Comparison of ENCODE assay signal across 8 cellular contexts in the genomic region with DNA sequence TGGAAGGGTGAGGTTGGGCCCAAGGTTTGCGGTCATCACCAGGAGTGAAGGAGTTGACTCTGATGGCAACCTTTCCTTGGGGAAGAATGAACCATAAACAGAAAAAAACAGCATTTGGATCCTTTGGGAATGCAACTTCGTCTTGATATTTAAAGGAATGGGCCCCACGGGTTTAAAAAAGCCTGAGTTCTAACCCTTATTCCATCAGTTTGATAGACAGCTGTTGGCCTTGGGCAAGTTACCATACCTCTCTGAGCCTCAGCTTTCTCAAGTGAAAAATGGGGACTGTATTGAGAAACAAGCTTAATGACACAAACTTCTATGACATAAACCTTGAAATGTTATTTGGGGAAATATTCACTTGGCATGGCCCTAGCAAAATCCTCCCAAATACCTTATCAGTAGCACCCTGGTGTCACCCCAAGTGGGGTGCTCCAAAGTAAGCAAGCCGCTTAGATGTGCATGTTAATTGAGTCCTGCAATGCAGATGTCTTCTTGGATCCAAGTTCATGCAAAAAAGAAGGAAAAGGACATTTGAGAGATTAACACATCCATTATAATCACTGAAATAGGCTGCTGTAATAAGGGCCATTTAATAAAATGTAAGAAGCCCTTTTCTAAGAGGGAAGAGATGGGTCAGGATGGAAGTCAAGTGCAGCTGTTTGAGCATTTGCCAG. TPM values are rescaled to one million over a fixed set of nuclear protein-coding genes. Genes with fewer than 3 reads are reported as not detected.
DNase-seq lines count a peak whose midpoint lies in the region; ATAC-seq, FAIRE-seq and TF ChIP-seq lines count a peak whose summit lies in the region.

No MANE protein-coding gene starts in this region.

- FAIRE-seq in HTR-8/SVneo (lab: Jason Lieb, UNC): no peak

- H3K4me1 ChIP-seq in CD8-positive, alpha-beta T cell (ENCODE audit: insufficient read depth, low read length): peaks cover 16% of the 10 kb centered on the region
- H3K4me1 ChIP-seq in SJSA1 (replicated peaks) (peaks cover 16% of the 10 kb centered on the region), esophagus squamous epithelium (peaks cover 25 to 81% (median 42%) of the 10 kb centered on the region in 3 donors)

- peaks cover 9% of the 10 kb centered on the region for H3K27me3 Mint-ChIP-seq in CD8-positive, alpha-beta T cell (ENCODE audit: low read depth)
- H3K27me3 Mint-ChIP-seq in progenitor cell of endocrine pancreas: no peaks in the 10 kb centered on the region
- H3K27me3 Mint-ChIP-seq in endothelial cell (ENCODE audit: unreplicated experiment): peaks cover 11% of the 10 kb centered on the region

- no peak for ATAC-seq in CD8-positive, alpha-beta T cell

- CTCF ChIA-PET in CD8-positive, alpha-beta T cell (lab: Charles Lee): interaction anchor here (0.6 to 6.5 kb wide), 8 partner anchors 12 to 392 kb away, joined by 3 to 87 read pairs (median 4); a partner anchor contains a TSS

- no peak for TF ChIP-seq CTCF in CD8-positive, alpha-beta T cell (IDR thresholded peaks at IDR 0.05)
- TF ChIP-seq CTCF in esophagus squamous epithelium (IDR thresholded peaks at IDR 0.05): no peak
- TF ChIP-seq CTCF in progenitor cell of endocrine pancreas (IDR thresholded peaks at IDR 0.05; ENCODE audit: unreplicated experiment): no peak
- TF ChIP-seq CTCF in endothelial cell (IDR thresholded peaks at IDR 0.05; ENCODE audit: unreplicated experiment): no peak

- no peaks in the 10 kb centered on the region for H3K9me3 Mint-ChIP-seq in CD8-positive, alpha-beta T cell
- H3K9me3 Mint-ChIP-seq in progenitor cell of endocrine pancreas (ENCODE audit: low read depth) (no peaks in the 10 kb centered on the region), endothelial cell (ENCODE audit: unreplicated experiment) (no peaks in the 10 kb centered on the region)

- DNase-seq in CD8-positive, alpha-beta T cell: no peak
- DNase-seq in SJSA1 (ENCODE audit: low read depth in 1 of 2, low spot score in 2 of 2) (no peak), esophagus squamous epithelium (lab: John Stamatoyannopoulos, UW) (no peak), progenitor cell of endocrine pancreas (ENCODE audit: low spot score, unreplicated experiment) (no peak), endothelial cell (ENCODE audit: low spot score) (no peak), Ammon's horn (ENCODE audit: low spot score) (no peak), HTR-8/SVneo (ENCODE audit: insufficient read length, low spot score) (no peak)
- no peak for DNase-seq in stimulated activated naive CD4-positive, alpha-beta T cell treated with Interleukin-2 at 50 U/mL for 16 hours (lab: John Stamatoyannopoulos, UW)

- peak overlapping the region; percentile 8 for H3K27ac ChIP-seq in CD8-positive, alpha-beta T cell (ENCODE audit: low read depth, low read length)
- no peak overlapping the region for H3K27ac ChIP-seq in SJSA1
- H3K27ac ChIP-seq in esophagus squamous epithelium: peak overlapping the region; percentile 53 to 95 (median 90)

- H3K36me3 Mint-ChIP-seq in CD8-positive, alpha-beta T cell: peaks cover 2% of the 10 kb centered on the region
- no peaks in the 10 kb centered on the region for H3K36me3 Mint-ChIP-seq in progenitor cell of endocrine pancreas (ENCODE audit: insufficient read depth)
- H3K36me3 Mint-ChIP-seq in endothelial cell (ENCODE audit: low read depth, unreplicated experiment): peaks cover 7% of the 10 kb centered on the region

- H3K9me3 ChIP-seq in CD8-positive, alpha-beta T cell (ENCODE audit: low read length): no peaks in the 10 kb centered on the region
- no peaks in the 10 kb centered on the region; the same call in 1 of the 2 replicates for H3K9me3 ChIP-seq in SJSA1 (replicated peaks)
- H3K9me3 ChIP-seq in esophagus squamous epithelium: no peaks in the 10 kb centered on the region

- no peaks in the 10 kb centered on the region for H3K36me3 ChIP-seq in CD8-positive, alpha-beta T cell (ENCODE audit: insufficient read depth, low read length)
- H3K36me3 ChIP-seq in SJSA1 (no peaks in the 10 kb centered on the region), esophagus squamous epithelium (no peaks in the 10 kb centered on the region)

- H3K4me3 Mint-ChIP-seq in CD8-positive, alpha-beta T cell: peak overlapping the region; percentile 77
- H3K4me3 Mint-ChIP-seq in progenitor cell of endocrine pancreas (ENCODE audit: low read depth) (peak overlapping the region; percentile 56), endothelial cell (ENCODE audit: unreplicated experiment) (no peak overlapping the region)

- H3K4me1 Mint-ChIP-seq in CD8-positive, alpha-beta T cell (ENCODE audit: low read depth): peaks cover 24% of the 10 kb centered on the region
- H3K4me1 Mint-ChIP-seq in progenitor cell of endocrine pancreas (ENCODE audit: low read depth) (peaks cover 35% of the 10 kb centered on the region), endothelial cell (ENCODE audit: unreplicated experiment) (peaks cover 37% of the 10 kb centered on the region)

- intact Hi-C loops in CD8-positive, alpha-beta T cell (cut with DNase I, micrococcal nuclease): loop anchor here (1.0 to 10.0 kb wide), 4 partner anchors 9 to 694 kb away; a partner anchor contains a TSS
- intact Hi-C loops in esophagus squamous epithelium (cut with DNase I): loop anchor here (10.0 kb wide), 1 partner anchor 54 kb away; no protein-coding TSS in a partner anchor

- H3K27me3 ChIP-seq in CD8-positive, alpha-beta T cell (ENCODE audit: insufficient read depth, low read length): no peaks in the 10 kb centered on the region
- no peaks in the 10 kb centered on the region for H3K27me3 ChIP-seq in SJSA1 (replicated peaks)
- H3K27me3 ChIP-seq in esophagus squamous epithelium: no peaks in the 10 kb centered on the region

- TF ChIP-seq POLR2A in esophagus squamous epithelium (IDR thresholded peaks at IDR 0.05): no peak

- POLR2A ChIA-PET in CD8-positive, alpha-beta T cell (lab: Charles Lee): interaction anchor here (1.3 to 3.9 kb wide), 2 partner anchors 11 to 81 kb away, joined by 6 to 49 read pairs; no protein-coding TSS in a partner anchor

- no peak overlapping the region for H3K27ac Mint-ChIP-seq in CD8-positive, alpha-beta T cell
- H3K27ac Mint-ChIP-seq in progenitor cell of endocrine pancreas (peak overlapping the region; percentile 83), endothelial cell (ENCODE audit: unreplicated experiment) (no peak overlapping the region)

- WGBS in esophagus squamous epithelium, 2 donors: 74 to 81% methylated on average over 4 of the region's 4 CpGs

- peak overlapping the region; percentile 24 for H3K4me3 ChIP-seq in CD8-positive, alpha-beta T cell (ENCODE audit: low read depth, low read length)
- H3K4me3 ChIP-seq in SJSA1: peak overlapping the region; percentile 30
- H3K4me3 ChIP-seq in esophagus squamous epithelium: peak overlapping the region; percentile 2 to 63 (median 32)

RNA-seq across cellular contexts. Expression of a gene that starts 13.8 kb away (rescaled TPM):
- 10 to 100 TPM; 55.3 to 57.0 TPM for total RNA-seq in CD8-positive, alpha-beta T cell
- total RNA-seq in SJSA1 (2014; rRNA removed; shearing (Covaris generic)): 1.4 and 4.3 TPM in 2 replicates
- total RNA-seq in esophagus squamous epithelium: 10 to 100 TPM; 16.0 to 53.2 (median 35.0) TPM
- total RNA-seq in progenitor cell of endocrine pancreas: 27.6 and 30.6 TPM in 2 replicates
- total RNA-seq in endothelial cell (ENCODE audit: unreplicated experiment): 10.3 TPM
